Comparison of ENCODE assay signal across 1 cellular context in genomic region chr5:55711531-55712022, GRCh38.
TF ChIP-seq lines count a peak whose summit lies in the region.

No MANE protein-coding gene starts in this region.

TF ChIP-seq in WTC11, 78 proteins besides CTCF, POLR2A, EP300 and RAD21 (continued from another document):
- TF ChIP-seq ZBTB21 (CRISPR knock-in tag; IDR thresholded peaks at IDR 0.05; ENCODE audit: borderline replicate concordance) (no peak), NR1H2 (CRISPR knock-in tag; IDR thresholded peaks at IDR 0.05) (no peak), STAT6 (CRISPR knock-in tag; conservative IDR thresholded peaks at IDR 0.05; ENCODE audit: low read depth) (no peak), NR2C2 (CRISPR knock-in tag; IDR thresholded peaks at IDR 0.05) (no peak), GRHL2 (CRISPR knock-in tag; IDR thresholded peaks at IDR 0.05; ENCODE audit: insufficient replicate concordance, severe bottlenecking) (no peak), SMAD4 (CRISPR knock-in tag; IDR thresholded peaks at IDR 0.05) (no peak), ZNF317 (CRISPR knock-in tag; IDR thresholded peaks at IDR 0.05; ENCODE audit: borderline replicate concordance, low read depth) (no peak), ZNF425 (CRISPR knock-in tag; conservative IDR thresholded peaks at IDR 0.05) (no peak), JAZF1 (CRISPR knock-in tag; IDR thresholded peaks at IDR 0.05) (no peak), PRDM15 (CRISPR knock-in tag; IDR thresholded peaks at IDR 0.05) (no peak), RORB (CRISPR knock-in tag; IDR thresholded peaks at IDR 0.05) (no peak), FOXK1 (CRISPR knock-in tag; IDR thresholded peaks at IDR 0.05) (no peak)
TF ChIP-seq in WTC11: peak in this region for 0.
